In genomic region chr19:9010693-9011092, GRCh38 we compare ENCODE assay signal across 20 cellular contexts. TPM values are rescaled to one million over a fixed set of nuclear protein-coding genes. Genes with fewer than 3 reads are reported as not detected.
"Had no signal": no experiment of that assay in that cellular context is flagged by ENCODE, and none has a peak within 500 bp of the region (broad histone marks: within the 10 kb centered on the region; RNA-seq: fewer than 3 reads in every experiment).

No MANE protein-coding gene starts in this region.

- H3K4me1 ChIP-seq: colonic mucosa, right atrium auricular region, sigmoid colon, uterus had no signal

- H3K4me3 ChIP-seq: colonic mucosa, hepatocyte, ovary, right atrium auricular region, sigmoid colon, uterus had no signal

- H3K36me3 ChIP-seq: colonic mucosa, neutrophil, ovary, right atrium auricular region, sigmoid colon, uterus had no signal

- H3K27me3 ChIP-seq: colonic mucosa, hepatocyte, neutrophil, ovary, right atrium auricular region, uterus had no signal

- H3K36me3 Mint-ChIP-seq: naive thymus-derived CD4-positive, alpha-beta T cell had no signal

- H3K4me1 Mint-ChIP-seq: endodermal cell; naive thymus-derived CD4-positive, alpha-beta T cell had no signal

- H3K4me3 Mint-ChIP-seq: endodermal cell; naive thymus-derived CD4-positive, alpha-beta T cell; nephron progenitor cell had no signal

- H3K9me3 ChIP-seq: colonic mucosa, neutrophil, ovary, sigmoid colon, uterus had no signal

- ATAC-seq: left colon; left ventricle myocardium superior; naive thymus-derived CD4-positive, alpha-beta T cell had no signal

- DNase-seq: colonic mucosa; effector CD4-positive, alpha-beta T cell; foreskin melanocyte; head of caudate nucleus; left colon; left ventricle myocardium superior; naive thymus-derived CD4-positive, alpha-beta T cell; nephron progenitor cell; ovary; sigmoid colon; stimulated activated naive CD4-positive, alpha-beta T cell treated with Interleukin-2 at 50 U/mL for 16 hours; trophoblast cell; uterus had no signal

- H3K79me2 ChIP-seq: hepatocyte had no signal

- H3K27ac Mint-ChIP-seq: endodermal cell; naive thymus-derived CD4-positive, alpha-beta T cell; nephron progenitor cell had no signal

- H3K4me2 ChIP-seq: hepatocyte had no signal

- H3K9me3 Mint-ChIP-seq: endodermal cell, nephron progenitor cell had no signal

- H3K27ac ChIP-seq: colonic mucosa, hepatocyte, neutrophil, ovary, right atrium auricular region, sigmoid colon, skin epidermis, uterus had no signal

- H2AFZ ChIP-seq: hepatocyte had no signal

RNA-seq across cellular contexts. Expression of gene MUC16, which starts 0.5 kb away (rescaled TPM):
- total RNA-seq: dermis microvascular lymphatic vessel endothelial cell, endothelial cell of umbilical vein had no signal
- polyA plus RNA-seq: endothelial cell of umbilical vein; naive thymus-derived CD4-positive, alpha-beta T cell had no signal
